ENCODE assay signal across 15 cellular contexts in the genomic region with DNA sequence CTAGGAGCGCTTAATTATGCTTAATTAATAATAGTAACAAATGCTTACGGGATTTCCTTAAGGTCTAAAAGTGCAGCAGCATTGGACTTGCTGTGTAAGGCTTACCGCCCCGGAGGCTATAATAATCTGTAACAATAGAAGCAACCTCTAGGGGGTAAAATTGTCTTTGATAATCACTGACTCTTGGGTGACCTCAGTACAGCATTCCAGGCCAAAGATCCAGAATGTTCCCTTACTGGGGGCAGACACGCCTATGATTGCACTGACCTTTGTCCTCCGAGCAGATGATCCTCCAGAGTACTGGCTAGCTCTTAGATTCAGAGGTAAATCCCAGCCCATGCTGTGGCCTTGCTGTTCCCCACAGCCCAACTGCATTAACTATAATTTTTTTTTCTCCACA. TPM values are rescaled to one million over a fixed set of nuclear protein-coding genes. Genes with fewer than 3 reads are reported as not detected.
DNase-seq lines count a peak whose midpoint lies in the region; ATAC-seq and TF ChIP-seq lines count a peak whose summit lies in the region.
"Had no signal": no experiment of that assay in that cellular context is flagged by ENCODE, and none has a peak within 500 bp of the region (broad histone marks: within the 10 kb centered on the region; RNA-seq: fewer than 3 reads in every experiment).

No MANE protein-coding gene starts in this region.

- TF ChIP-seq POLR2A in right lobe of liver (IDR thresholded peaks at IDR 0.05): no peak
- TF ChIP-seq POLR2A in GM18505 (IDR thresholded peaks at IDR 0.05; ENCODE audit: borderline replicate concordance, extremely low read depth, insufficient read depth, insufficient read length): no peak

- H3K4me1 Mint-ChIP-seq in activated CD4-positive, alpha-beta T cell treated with anti-CD3 and anti-CD28 coated beads, Interleukin-2, amount 10 ng/mL, durations not matched to agents 24 days and 14 days: no peaks in the 10 kb centered on the region
- H3K4me1 Mint-ChIP-seq: nephron progenitor cell had no signal

- no peak for DNase-seq in Right ventricle myocardium inferior (ENCODE audit: missing footprints)
- DNase-seq in right atrium auricular region (ENCODE audit: low spot score): no peak
- DNase-seq in choroid plexus epithelial cell (ENCODE audit: low read depth): peak; percentile 8
- peak in 1 of 3 donors; percentile 66 for DNase-seq in right lobe of liver
- no peak for DNase-seq in activated CD4-positive, alpha-beta T cell treated with anti-CD3 and anti-CD28 coated beads, Interleukin-2, amount 10 ng/mL, durations not matched to agents 24 days and 14 days
- DNase-seq: activated CD4-positive, alpha-beta memory T cell treated with anti-CD3 and anti-CD28 coated beads, Interleukin-2, amount 10 ng/mL, durations not matched to agents 7 days and 5 days; activated gamma-delta T cell treated with Interleukin-2 at 50 U/mL for 16 hours; cortex of kidney; NCI-H2171; nephron progenitor cell; T-helper 9 cell had no signal

- peaks cover 33% of the 10 kb centered on the region for H3K36me3 Mint-ChIP-seq in activated CD4-positive, alpha-beta T cell treated with anti-CD3 and anti-CD28 coated beads, Interleukin-2, amount 10 ng/mL, durations not matched to agents 24 days and 14 days (ENCODE audit: low read depth)

- TF ChIP-seq CTCF in right atrium auricular region (IDR thresholded peaks at IDR 0.05) (peak in 1 of 2 donors; percentile 31), choroid plexus epithelial cell (conservative IDR thresholded peaks at IDR 0.05; ENCODE audit: low read depth, low read length) (peak; percentile 12), right lobe of liver (IDR thresholded peaks at IDR 0.05) (peak in 2 of 4 donors; percentile 18 to 22)

- no peak overlapping the region for H3K27ac Mint-ChIP-seq in activated CD4-positive, alpha-beta T cell treated with anti-CD3 and anti-CD28 coated beads, Interleukin-2, amount 10 ng/mL, durations not matched to agents 24 days and 14 days
- H3K27ac Mint-ChIP-seq: activated CD4-positive, alpha-beta memory T cell treated with anti-CD3 and anti-CD28 coated beads, Interleukin-2, amount 10 ng/mL, durations not matched to agents 7 days and 5 days; nephron progenitor cell had no signal

- peaks cover 36% of the 10 kb centered on the region for H3K36me3 ChIP-seq in right atrium auricular region
- peaks cover 0 to 32% (median 4%) of the 10 kb centered on the region in 4 donors for H3K36me3 ChIP-seq in right lobe of liver

- ATAC-seq in Right ventricle myocardium inferior (peak; percentile 79), right lobe of liver (peak; percentile 92 to 99 (median 98)), GM18517 (IDR thresholded peaks at IDR 0.05; ENCODE audit: unreplicated experiment) (no peak), GM18505 (IDR thresholded peaks at IDR 0.05; ENCODE audit: unreplicated experiment) (no peak), HG03521 (IDR thresholded peaks at IDR 0.05; ENCODE audit: unreplicated experiment) (no peak)

- H3K4me3 ChIP-seq in right atrium auricular region: no peak overlapping the region
- no peak overlapping the region for H3K4me3 ChIP-seq in choroid plexus epithelial cell (ENCODE audit: low read depth, low read length)
- H3K4me3 ChIP-seq in right lobe of liver: no peak overlapping the region
- H3K4me3 ChIP-seq: smooth muscle cell had no signal

- H3K27me3 ChIP-seq in right atrium auricular region: no peaks in the 10 kb centered on the region
- H3K27me3 ChIP-seq in right lobe of liver: no peaks in the 10 kb centered on the region

- intact Hi-C loops in Right ventricle myocardium inferior (cut with DNase I): no loop called here
- intact Hi-C loops in right lobe of liver (cut with DNase I): no loop called here
- intact Hi-C loops in activated CD4-positive, alpha-beta T cell treated with anti-CD3 and anti-CD28 coated beads, Interleukin-2, amount 10 ng/mL, durations not matched to agents 24 days and 14 days (cut with micrococcal nuclease): no loop called here

- no peaks in the 10 kb centered on the region for H3K27me3 Mint-ChIP-seq in activated CD4-positive, alpha-beta T cell treated with anti-CD3 and anti-CD28 coated beads, Interleukin-2, amount 10 ng/mL, durations not matched to agents 24 days and 14 days
- H3K27me3 Mint-ChIP-seq: activated CD4-positive, alpha-beta memory T cell treated with anti-CD3 and anti-CD28 coated beads, Interleukin-2, amount 10 ng/mL, durations not matched to agents 7 days and 5 days had no signal

- H3K4me3 Mint-ChIP-seq in activated CD4-positive, alpha-beta T cell treated with anti-CD3 and anti-CD28 coated beads, Interleukin-2, amount 10 ng/mL, durations not matched to agents 24 days and 14 days: no peak overlapping the region
- H3K4me3 Mint-ChIP-seq: activated CD4-positive, alpha-beta memory T cell treated with anti-CD3 and anti-CD28 coated beads, Interleukin-2, amount 10 ng/mL, durations not matched to agents 7 days and 5 days; nephron progenitor cell had no signal

- WGBS in right lobe of liver (ENCODE audit: insufficient coverage, low coverage, low lambda C conversion rate, missing lambda C conversion rate): 55% methylated on average over 5 of the region's 6 CpGs

- no peaks in the 10 kb centered on the region for H3K9me3 Mint-ChIP-seq in activated CD4-positive, alpha-beta T cell treated with anti-CD3 and anti-CD28 coated beads, Interleukin-2, amount 10 ng/mL, durations not matched to agents 24 days and 14 days
- H3K9me3 Mint-ChIP-seq: activated CD4-positive, alpha-beta memory T cell treated with anti-CD3 and anti-CD28 coated beads, Interleukin-2, amount 10 ng/mL, durations not matched to agents 7 days and 5 days; nephron progenitor cell had no signal

- peaks cover 0 to 5% of the 10 kb centered on the region in 2 donors for H3K4me1 ChIP-seq in right atrium auricular region
- no peaks in the 10 kb centered on the region for H3K4me1 ChIP-seq in right lobe of liver

- H3K9me3 ChIP-seq in right atrium auricular region (no peaks in the 10 kb centered on the region), right lobe of liver (no peaks in the 10 kb centered on the region)

- H3K27ac ChIP-seq in right atrium auricular region (peak overlapping the region in 1 of 2 donors; percentile 41), right lobe of liver (no peak overlapping the region)

RNA-seq across cellular contexts. Expression of gene LSM6, which starts 16.5 kb away (rescaled TPM):
- 14.8 TPM for total RNA-seq in Right ventricle myocardium inferior
- total RNA-seq in right atrium auricular region: 10 to 100 TPM; 15.0 TPM
- 10 to 100 TPM in 4 of 6 experiments, 1 to 10 TPM in 2; 6.4 to 19.3 (median 11.0) TPM for total RNA-seq in right lobe of liver
- 60.4 and 60.7 TPM in 2 replicates for total RNA-seq in activated CD4-positive, alpha-beta T cell treated with anti-CD3 and anti-CD28 coated beads, Interleukin-2, amount 10 ng/mL, durations not matched to agents 24 days and 14 days

RNA-seq across cellular contexts. Expression of gene REELD1, which starts 22.3 kb away (rescaled TPM):
- total RNA-seq in Right ventricle myocardium inferior (not detected), right atrium auricular region (under 1 TPM in 1 of 2 donors, not detected in 1; 0.71 TPM), right lobe of liver (under 1 TPM in 5 of 6 experiments, not detected in 1; 0.12 to 0.50 (median 0.35) TPM)
- total RNA-seq in activated CD4-positive, alpha-beta T cell treated with anti-CD3 and anti-CD28 coated beads, Interleukin-2, amount 10 ng/mL, durations not matched to agents 24 days and 14 days: not detected in 2 replicates
- total RNA-seq: activated CD4-positive, alpha-beta memory T cell treated with anti-CD3 and anti-CD28 coated beads, Interleukin-2, amount 10 ng/mL, durations not matched to agents 7 days and 5 days; smooth muscle cell had no signal

Comparison
In these comparisons a context has a peak if more than half of its experiments do, and no peak if none do; other contexts are left out.
1. ATAC-seq: peak in Right ventricle myocardium inferior (single experiment) and right lobe of liver (4 of 4); none in GM18517 (single experiment), GM18505 (single experiment) and HG03521 (single experiment).